1 cellular context compared by ENCODE assay signal in the genomic region with DNA sequence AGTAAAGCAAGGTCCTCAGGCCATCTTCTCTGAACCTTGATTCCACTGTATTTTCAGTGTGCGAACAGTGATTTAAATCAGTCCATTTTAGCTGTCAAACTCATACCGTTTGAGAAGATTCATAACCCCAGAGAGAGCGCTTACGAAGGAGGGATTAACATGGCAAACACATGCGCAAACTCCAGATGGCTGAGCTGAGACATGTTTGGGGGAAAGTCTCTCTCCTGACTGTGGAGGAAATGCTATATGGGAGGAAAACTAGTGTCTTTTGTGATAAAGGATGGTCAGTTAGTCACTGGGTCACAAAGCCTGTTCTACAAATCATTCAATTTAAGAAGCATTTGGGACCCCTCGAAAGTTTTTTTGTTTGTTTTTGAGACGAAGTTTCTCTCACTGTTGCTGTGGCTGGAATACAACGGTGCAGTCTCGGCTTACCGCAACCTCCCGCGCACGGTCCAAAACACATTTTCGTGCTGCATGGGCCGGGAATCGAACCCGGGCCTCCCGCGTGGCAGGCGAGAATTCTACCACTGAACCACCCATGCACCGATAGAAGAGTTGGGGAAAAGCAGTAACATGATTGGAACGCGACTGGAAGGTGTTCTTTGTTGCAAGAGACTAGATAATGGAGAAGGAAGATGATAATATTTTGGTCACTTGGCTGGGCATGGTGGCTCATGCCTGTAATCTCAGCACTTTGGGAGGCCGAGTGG.
A peak's percentile ranks its signal among the peaks of the same experiment; 100 is the strongest.
TF ChIP-seq lines count a peak whose summit lies in the region.

No MANE protein-coding gene starts in this region.

TF ChIP-seq in HepG2, 621 proteins besides CTCF, POLR2A, EP300 and RAD21 (continued from another document and continues in another):
- TF ChIP-seq, protein P1, sequence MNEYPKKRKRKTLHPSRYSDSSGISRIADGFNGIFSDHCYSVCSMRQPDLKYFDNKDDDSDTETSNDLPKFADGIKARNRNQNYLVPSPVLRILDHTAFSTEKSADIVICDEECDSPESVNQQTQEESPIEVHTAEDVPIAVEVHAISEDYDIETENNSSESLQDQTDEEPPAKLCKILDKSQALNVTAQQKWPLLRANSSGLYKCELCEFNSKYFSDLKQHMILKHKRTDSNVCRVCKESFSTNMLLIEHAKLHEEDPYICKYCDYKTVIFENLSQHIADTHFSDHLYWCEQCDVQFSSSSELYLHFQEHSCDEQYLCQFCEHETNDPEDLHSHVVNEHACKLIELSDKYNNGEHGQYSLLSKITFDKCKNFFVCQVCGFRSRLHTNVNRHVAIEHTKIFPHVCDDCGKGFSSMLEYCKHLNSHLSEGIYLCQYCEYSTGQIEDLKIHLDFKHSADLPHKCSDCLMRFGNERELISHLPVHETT (CRISPR knock-in tag; conservative IDR thresholded peaks at IDR 0.05) = 0 out of 2 replicates have a peak, but pooled peaks have one; percentile 30
- TF ChIP-seq ZNF768 (CRISPR knock-in tag; IDR thresholded peaks at IDR 0.05) (peak; percentile 63; the same call in 1 of the 2 replicates), ZNF331 (CRISPR knock-in tag; IDR thresholded peaks at IDR 0.05) (peak; percentile 85), NFE2 (CRISPR knock-in tag; IDR thresholded peaks at IDR 0.05) (no peak), ZKSCAN8 (CRISPR knock-in tag; IDR thresholded peaks at IDR 0.05; ENCODE audit: borderline replicate concordance) (peak; percentile 49), ZNF672 (CRISPR knock-in tag; IDR thresholded peaks at IDR 0.05) (peak; percentile 73), UBTF (CRISPR knock-in tag; IDR thresholded peaks at IDR 0.05) (peak; percentile 74), JUNB (CRISPR knock-in tag; IDR thresholded peaks at IDR 0.05; ENCODE audit: borderline replicate concordance) (no peak), PAWR (CRISPR knock-in tag; IDR thresholded peaks at IDR 0.05; ENCODE audit: borderline replicate concordance) (0 out of 2 replicates have a peak, but pooled peaks have one; percentile 50), ZNF878 (CRISPR knock-in tag; IDR thresholded peaks at IDR 0.05) (peak; percentile 88), ZFP1 (CRISPR knock-in tag; IDR thresholded peaks at IDR 0.05) (peak; percentile 87; the same call in 1 of the 2 replicates), GPN1 (CRISPR knock-in tag; IDR thresholded peaks at IDR 0.05; ENCODE audit: borderline replicate concordance) (no peak), NCOR1 (IDR thresholded peaks at IDR 0.05; ENCODE audit: borderline replicate concordance, low read length) (peak; percentile 73; the same call in 1 of the 2 replicates), ZNF33A (CRISPR knock-in tag; IDR thresholded peaks at IDR 0.05; ENCODE audit: borderline replicate concordance) (no peak), ZNF709 (CRISPR knock-in tag; IDR thresholded peaks at IDR 0.05) (no peak), RBAK (CRISPR knock-in tag; IDR thresholded peaks at IDR 0.05) (no peak; the same call in 1 of the 2 replicates), SRSF1 (optimal IDR thresholded peaks at IDR 0.05; ENCODE audit: low read depth, low read length) (no peak), STAT5B (CRISPR knock-in tag; IDR thresholded peaks at IDR 0.05) (peak; percentile 63; the same call in 1 of the 2 replicates), THYN1 (CRISPR knock-in tag; IDR thresholded peaks at IDR 0.05; ENCODE audit: borderline replicate concordance, low read depth) (no peak), BHLHE40 (IDR thresholded peaks at IDR 0.05; ENCODE audit: low read length) (peak; percentile 62), MBD4 (IDR thresholded peaks at IDR 0.05; ENCODE audit: borderline replicate concordance, low read length) (no peak), ZNF513 (CRISPR knock-in tag; conservative IDR thresholded peaks at IDR 0.05) (no peak; the same call in 1 of the 2 replicates), ZFX (CRISPR knock-in tag; IDR thresholded peaks at IDR 0.05; ENCODE audit: low read depth) (peak; percentile 68), PTBP1 (IDR thresholded peaks at IDR 0.05; ENCODE audit: low read depth, low read length, poor library complexity, severe bottlenecking) (no peak), ZFP62 (CRISPR knock-in tag; IDR thresholded peaks at IDR 0.05) (no peak), ZNF747 (CRISPR knock-in tag; IDR thresholded peaks at IDR 0.05; ENCODE audit: borderline replicate concordance) (peak; percentile 84; the same call in 1 of the 2 replicates), ZNF263 (CRISPR knock-in tag; IDR thresholded peaks at IDR 0.05) (peak; percentile 19; the same call in 1 of the 2 replicates), PLRG1 (conservative IDR thresholded peaks at IDR 0.05) (no peak), ZNF18 (CRISPR knock-in tag; IDR thresholded peaks at IDR 0.05; ENCODE audit: insufficient replicate concordance) (no peak), MYNN (CRISPR knock-in tag; IDR thresholded peaks at IDR 0.05; ENCODE audit: low read depth) (0 out of 2 replicates have a peak, but pooled peaks have one; percentile 58), CBFB (CRISPR knock-in tag; IDR thresholded peaks at IDR 0.05) (peak; percentile 80), ZNF160 (CRISPR knock-in tag; IDR thresholded peaks at IDR 0.05) (no peak), CENPT (CRISPR knock-in tag; IDR thresholded peaks at IDR 0.05; ENCODE audit: low read depth) (no peak), ZNF543 (CRISPR knock-in tag; IDR thresholded peaks at IDR 0.05) (peak; percentile 88; the same call in 1 of the 2 replicates), PRPF4 (IDR thresholded peaks at IDR 0.05; ENCODE audit: low read depth, low read length, poor library complexity, severe bottlenecking) (no peak), REST (IDR thresholded peaks at IDR 0.05; ENCODE audit: borderline replicate concordance in 1 of 2, low read depth in 1 of 2, low read length in 2 of 2) (no peak; a peak in 1 of 4 replicates), ZFY (CRISPR knock-in tag; IDR thresholded peaks at IDR 0.05) (peak; percentile 42; the same call in 1 of the 2 replicates), ZNF101 (CRISPR knock-in tag; IDR thresholded peaks at IDR 0.05; ENCODE audit: borderline replicate concordance, low read depth) (no peak), ZNF597 (CRISPR knock-in tag; IDR thresholded peaks at IDR 0.05) (0 out of 2 replicates have a peak, but pooled peaks have one; percentile 59), SYNCRIP (IDR thresholded peaks at IDR 0.05; ENCODE audit: insufficient read depth, low read depth, low read length) (no peak), ZNF713 (CRISPR knock-in tag; IDR thresholded peaks at IDR 0.05) (no peak), NBN (conservative IDR thresholded peaks at IDR 0.05) (no peak), KAT7 (CRISPR knock-in tag; IDR thresholded peaks at IDR 0.05; ENCODE audit: borderline replicate concordance) (peak; percentile 64), EHMT2 (IDR thresholded peaks at IDR 0.05; ENCODE audit: borderline replicate concordance, low read depth, low read length) (no peak), CAMTA2 (CRISPR knock-in tag; IDR thresholded peaks at IDR 0.05; ENCODE audit: borderline replicate concordance) (no peak), ZNF383 (CRISPR knock-in tag; IDR thresholded peaks at IDR 0.05; ENCODE audit: borderline replicate concordance) (0 out of 2 replicates have a peak, but pooled peaks have one; percentile 84), TP53 (CRISPR knock-in tag; conservative IDR thresholded peaks at IDR 0.05) (peak; percentile 92)
- TF ChIP-seq, protein P2, sequence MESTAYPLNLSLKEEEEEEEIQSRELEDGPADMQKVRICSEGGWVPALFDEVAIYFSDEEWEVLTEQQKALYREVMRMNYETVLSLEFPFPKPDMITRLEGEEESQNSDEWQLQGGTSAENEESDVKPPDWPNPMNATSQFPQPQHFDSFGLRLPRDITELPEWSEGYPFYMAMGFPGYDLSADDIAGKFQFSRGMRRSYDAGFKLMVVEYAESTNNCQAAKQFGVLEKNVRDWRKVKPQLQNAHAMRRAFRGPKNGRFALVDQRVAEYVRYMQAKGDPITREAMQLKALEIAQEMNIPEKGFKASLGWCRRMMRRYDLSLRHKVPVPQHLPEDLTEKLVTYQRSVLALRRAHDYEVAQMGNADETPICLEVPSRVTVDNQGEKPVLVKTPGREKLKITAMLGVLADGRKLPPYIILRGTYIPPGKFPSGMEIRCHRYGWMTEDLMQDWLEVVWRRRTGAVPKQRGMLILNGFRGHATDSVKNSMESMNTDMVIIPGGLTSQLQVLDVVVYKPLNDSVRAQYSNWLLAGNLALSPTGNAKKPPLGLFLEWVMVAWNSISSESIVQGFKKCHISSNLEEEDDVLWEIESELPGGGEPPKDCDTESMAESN (CRISPR knock-in tag; conservative IDR thresholded peaks at IDR 0.05) = peak; percentile 89
- TF ChIP-seq, protein P3, sequence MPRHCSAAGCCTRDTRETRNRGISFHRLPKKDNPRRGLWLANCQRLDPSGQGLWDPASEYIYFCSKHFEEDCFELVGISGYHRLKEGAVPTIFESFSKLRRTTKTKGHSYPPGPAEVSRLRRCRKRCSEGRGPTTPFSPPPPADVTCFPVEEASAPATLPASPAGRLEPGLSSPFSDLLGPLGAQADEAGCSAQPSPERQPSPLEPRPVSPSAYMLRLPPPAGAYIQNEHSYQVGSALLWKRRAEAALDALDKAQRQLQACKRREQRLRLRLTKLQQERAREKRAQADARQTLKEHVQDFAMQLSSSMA (CRISPR knock-in tag; IDR thresholded peaks at IDR 0.05) = no peak
- TF ChIP-seq, protein P4, sequence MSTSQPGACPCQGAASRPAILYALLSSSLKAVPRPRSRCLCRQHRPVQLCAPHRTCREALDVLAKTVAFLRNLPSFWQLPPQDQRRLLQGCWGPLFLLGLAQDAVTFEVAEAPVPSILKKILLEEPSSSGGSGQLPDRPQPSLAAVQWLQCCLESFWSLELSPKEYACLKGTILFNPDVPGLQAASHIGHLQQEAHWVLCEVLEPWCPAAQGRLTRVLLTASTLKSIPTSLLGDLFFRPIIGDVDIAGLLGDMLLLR (CRISPR knock-in tag; IDR thresholded peaks at IDR 0.05) = no peak
